Comparison of ENCODE assay signal across 19 cellular contexts in genomic region chr1:226157761-226158316, GRCh38. TPM values are rescaled to one million over a fixed set of nuclear protein-coding genes. Genes with fewer than 3 reads are reported as not detected.
A peak's percentile ranks its signal among the peaks of the same experiment; 100 is the strongest.
DNase-seq lines count a peak whose midpoint lies in the region; ATAC-seq and TF ChIP-seq lines count a peak whose summit lies in the region.
"Had no signal": no experiment of that assay in that cellular context is flagged by ENCODE, and none has a peak within 500 bp of the region (broad histone marks: within the 10 kb centered on the region; RNA-seq: fewer than 3 reads in every experiment).

No MANE protein-coding gene starts in this region.

- TF ChIP-seq CTCF in GM23338 (conservative IDR thresholded peaks at IDR 0.05; ENCODE audit: low read depth in 2 of 2) = no peak

- H3K9me2 ChIP-seq in GM23338 (ENCODE audit: insufficient read depth) = no peaks in the 10 kb centered on the region

- H3K27ac Mint-ChIP-seq in activated T-cell treated with anti-CD3 and anti-CD28 coated beads, Interleukin-2, amount 50 U/mL, for 72 hours = peak overlapping the region; percentile 63
- peak overlapping the region; percentile 73 for H3K27ac Mint-ChIP-seq in activated naive CD8-positive, alpha-beta T cell treated with anti-CD3 and anti-CD28 coated beads for 36 hours
- H3K27ac Mint-ChIP-seq in stimulated activated naive B cell treated with anti-CD40 and anti-IgM and Interleukin-4, amounts not matched to agents 10 μg/mL and 1 μg/mL and 100 μg/mL, for 72 hours = peak overlapping the region; percentile 80
- no peak overlapping the region for H3K27ac Mint-ChIP-seq in GM23338

- H4K20me1 ChIP-seq in GM23338 (replicated peaks; ENCODE audit: insufficient read depth) = peaks cover 12% of the 10 kb centered on the region

- peaks cover 6% of the 10 kb centered on the region; the same call in 1 of the 2 replicates for H3F3A ChIP-seq in GM23338 (replicated peaks; ENCODE audit: low read depth)

- H3K9me3 Mint-ChIP-seq in activated T-cell treated with anti-CD3 and anti-CD28 coated beads, Interleukin-2, amount 50 U/mL, for 72 hours = no peaks in the 10 kb centered on the region
- no peaks in the 10 kb centered on the region for H3K9me3 Mint-ChIP-seq in activated T-cell treated with anti-CD3 and anti-CD28 coated beads, Interleukin-2, amount 50 U/mL, for 4 hours
- H3K9me3 Mint-ChIP-seq in activated naive CD8-positive, alpha-beta T cell treated with anti-CD3 and anti-CD28 coated beads for 36 hours = no peaks in the 10 kb centered on the region
- H3K9me3 Mint-ChIP-seq in stimulated activated naive B cell treated with anti-CD40 and anti-IgM and Interleukin-4, amounts not matched to agents 10 μg/mL and 1 μg/mL and 100 μg/mL, for 72 hours = no peaks in the 10 kb centered on the region
- no peaks in the 10 kb centered on the region for H3K9me3 Mint-ChIP-seq in GM23338
- H3K9me3 Mint-ChIP-seq: effector memory CD8-positive, alpha-beta T cell had no signal

- H3K4me3 Mint-ChIP-seq in activated T-cell treated with anti-CD3 and anti-CD28 coated beads, Interleukin-2, amount 50 U/mL, for 72 hours = no peak overlapping the region
- H3K4me3 Mint-ChIP-seq in activated T-cell treated with anti-CD3 and anti-CD28 coated beads, Interleukin-2, amount 50 U/mL, for 4 hours = no peak overlapping the region
- no peak overlapping the region for H3K4me3 Mint-ChIP-seq in activated naive CD8-positive, alpha-beta T cell treated with anti-CD3 and anti-CD28 coated beads for 36 hours
- H3K4me3 Mint-ChIP-seq in stimulated activated naive B cell treated with anti-CD40 and anti-IgM and Interleukin-4, amounts not matched to agents 10 μg/mL and 1 μg/mL and 100 μg/mL, for 72 hours = peak overlapping the region in 1 of 2 donors; percentile 14
- no peak overlapping the region for H3K4me3 Mint-ChIP-seq in GM23338
- H3K4me3 Mint-ChIP-seq: effector memory CD8-positive, alpha-beta T cell had no signal

- no peaks in the 10 kb centered on the region for H3K4me1 ChIP-seq in GM23338 (ENCODE audit: insufficient read depth)

- H3K36me3 Mint-ChIP-seq in activated T-cell treated with anti-CD3 and anti-CD28 coated beads, Interleukin-2, amount 50 U/mL, for 72 hours (ENCODE audit: insufficient read depth in 2 of 2) = peaks cover 9 to 28% of the 10 kb centered on the region in 2 donors
- peaks cover 41% of the 10 kb centered on the region for H3K36me3 Mint-ChIP-seq in activated T-cell treated with anti-CD3 and anti-CD28 coated beads, Interleukin-2, amount 50 U/mL, for 4 hours (ENCODE audit: insufficient read depth)
- peaks cover 15% of the 10 kb centered on the region for H3K36me3 Mint-ChIP-seq in activated naive CD8-positive, alpha-beta T cell treated with anti-CD3 and anti-CD28 coated beads for 36 hours
- H3K36me3 Mint-ChIP-seq in stimulated activated naive B cell treated with anti-CD40 and anti-IgM and Interleukin-4, amounts not matched to agents 10 μg/mL and 1 μg/mL and 100 μg/mL, for 72 hours = peaks cover 41 to 55% of the 10 kb centered on the region in 2 donors
- peaks cover 55% of the 10 kb centered on the region for H3K36me3 Mint-ChIP-seq in GM23338 (ENCODE audit: low read depth)

- H3K79me2 ChIP-seq in GM23338 (replicated peaks; ENCODE audit: insufficient read depth) = peaks cover 6% of the 10 kb centered on the region; the same call in 1 of the 2 replicates

- H2AFZ ChIP-seq in GM23338 = no peak overlapping the region

- no peak overlapping the region for H3K4me3 ChIP-seq in GM23338
- H3K4me3 ChIP-seq: Peyer's patch, SK-N-MC had no signal

- H3K4me1 Mint-ChIP-seq in activated T-cell treated with anti-CD3 and anti-CD28 coated beads, Interleukin-2, amount 50 U/mL, for 72 hours (ENCODE audit: low read depth) = no peaks in the 10 kb centered on the region
- H3K4me1 Mint-ChIP-seq in activated T-cell treated with anti-CD3 and anti-CD28 coated beads, Interleukin-2, amount 50 U/mL, for 4 hours (ENCODE audit: low read depth) = peaks cover 15% of the 10 kb centered on the region
- H3K4me1 Mint-ChIP-seq in activated naive CD8-positive, alpha-beta T cell treated with anti-CD3 and anti-CD28 coated beads for 36 hours = peaks cover 6% of the 10 kb centered on the region
- peaks cover 20 to 65% of the 10 kb centered on the region in 2 donors for H3K4me1 Mint-ChIP-seq in stimulated activated naive B cell treated with anti-CD40 and anti-IgM and Interleukin-4, amounts not matched to agents 10 μg/mL and 1 μg/mL and 100 μg/mL, for 72 hours
- H3K4me1 Mint-ChIP-seq in GM23338 = no peaks in the 10 kb centered on the region

- no peaks in the 10 kb centered on the region for H3K27me3 ChIP-seq in GM23338 (ENCODE audit: insufficient read depth)
- H3K27me3 ChIP-seq: neutrophil, Peyer's patch had no signal

- H3K4me2 ChIP-seq in GM23338 = no peak overlapping the region

- DNase-seq in activated T-cell treated with anti-CD3 and anti-CD28 coated beads, Interleukin-2, amount 50 U/mL, for 72 hours = no peak
- no peak for DNase-seq in activated T-cell treated with anti-CD3 and anti-CD28 coated beads, Interleukin-2, amount 50 U/mL, for 4 hours
- DNase-seq in NAMALWA (ENCODE audit: low spot score) (peak; percentile 61), NCI-H524 treated with DMSO at 0.1 percent for 48 hours (lab: John Stamatoyannopoulos, UW) (no peak), cerebellar nuclear complex (lab: John Stamatoyannopoulos, UW) (no peak), GM23338 (ENCODE audit: low spot score) (no peak)
- no peak for DNase-seq in activated naive CD8-positive, alpha-beta T cell treated with anti-CD3 and anti-CD28 coated beads for 36 hours
- DNase-seq in stimulated activated naive B cell treated with anti-CD40 and anti-IgM and Interleukin-4, amounts not matched to agents 10 μg/mL and 1 μg/mL and 100 μg/mL, for 72 hours = no peak
- DNase-seq: aorta; DMS79 treated with DMSO at 0.1 percent for 48 hours; effector memory CD8-positive, alpha-beta T cell; hippocampal formation; kidney glomerular epithelial cell; NCI-H2081 treated with DMSO at 0.1 percent for 48 hours; NCI-H526 treated with DMSO at 0.1 percent for 48 hours; Peyer's patch had no signal

- H3K27ac ChIP-seq in GM23338 (ENCODE audit: low read depth) = no peak overlapping the region
- H3K27ac ChIP-seq: neutrophil, SK-N-MC had no signal

- H3K27me3 Mint-ChIP-seq in activated T-cell treated with anti-CD3 and anti-CD28 coated beads, Interleukin-2, amount 50 U/mL, for 72 hours (ENCODE audit: low read depth) = no peaks in the 10 kb centered on the region
- H3K27me3 Mint-ChIP-seq in activated T-cell treated with anti-CD3 and anti-CD28 coated beads, Interleukin-2, amount 50 U/mL, for 4 hours (ENCODE audit: low read depth) = no peaks in the 10 kb centered on the region
- H3K27me3 Mint-ChIP-seq in activated naive CD8-positive, alpha-beta T cell treated with anti-CD3 and anti-CD28 coated beads for 36 hours = no peaks in the 10 kb centered on the region
- no peaks in the 10 kb centered on the region for H3K27me3 Mint-ChIP-seq in stimulated activated naive B cell treated with anti-CD40 and anti-IgM and Interleukin-4, amounts not matched to agents 10 μg/mL and 1 μg/mL and 100 μg/mL, for 72 hours
- no peaks in the 10 kb centered on the region for H3K27me3 Mint-ChIP-seq in GM23338 (ENCODE audit: insufficient read depth, low read depth, poor library complexity)
- H3K27me3 Mint-ChIP-seq: effector memory CD8-positive, alpha-beta T cell had no signal

- no peak for ATAC-seq in activated T-cell treated with anti-CD3 and anti-CD28 coated beads, Interleukin-2, amount 50 U/mL, for 72 hours (replicated peaks in 1 of 2)
- no peak for ATAC-seq in activated T-cell treated with anti-CD3 and anti-CD28 coated beads, Interleukin-2, amount 50 U/mL, for 4 hours
- ATAC-seq in stimulated activated naive B cell treated with anti-CD40 and anti-IgM and Interleukin-4, amounts not matched to agents 10 μg/mL and 1 μg/mL and 100 μg/mL, for 72 hours (replicated peaks) = peak; percentile 39 to 47
- ATAC-seq in GM23338 = no peak
- ATAC-seq: effector memory CD8-positive, alpha-beta T cell; sciatic nerve had no signal

- H3K36me3 ChIP-seq in GM23338 (ENCODE audit: insufficient read depth) = peaks cover 34% of the 10 kb centered on the region; the same call in 1 of the 2 replicates

TF ChIP-seq in GM23338, 12 proteins besides CTCF, POLR2A, EP300 and RAD21 (continues in another document):
- TF ChIP-seq CREB1 (CRISPR knock-in tag; IDR thresholded peaks at IDR 0.05; ENCODE audit: low read depth) = no peak
- no peak for TF ChIP-seq ETS1 (IDR thresholded peaks at IDR 0.05)
- no peak for TF ChIP-seq ZNF331 (CRISPR knock-in tag; IDR thresholded peaks at IDR 0.05; ENCODE audit: low read depth)
- TF ChIP-seq POLR2AphosphoS5 (IDR thresholded peaks at IDR 0.05; ENCODE audit: low read depth) = no peak

RNA-seq across cellular contexts. Expression of gene ACBD3, which starts 28.7 kb away (rescaled TPM):
- total RNA-seq in activated T-cell treated with anti-CD3 and anti-CD28 coated beads, Interleukin-2, amount 50 U/mL, for 72 hours = 10 to 100 TPM; 23.4 to 25.9 TPM
- 10 to 100 TPM; 20.9 to 24.4 (median 23.9) TPM for total RNA-seq in activated T-cell treated with anti-CD3 and anti-CD28 coated beads, Interleukin-2, amount 50 U/mL, for 4 hours
- total RNA-seq in activated naive CD8-positive, alpha-beta T cell treated with anti-CD3 and anti-CD28 coated beads for 36 hours = 10 to 100 TPM; 19.2 to 19.7 TPM
- total RNA-seq in GM23338 (2014; rRNA removed; shearing (Covaris generic)) = 36.2 and 37.2 TPM in 2 replicates
- polyA plus RNA-seq in GM23338 (2016; fragmentation: Nextera tagmentation; extraction: Ambion mirVana) = 17.1 and 17.9 TPM in 2 replicates

Comparison
In these comparisons a context has a peak if more than half of its experiments do, and no peak if none do; other contexts are left out.
1. ATAC-seq: peak in stimulated activated naive B cell treated with anti-CD40 and anti-IgM and Interleukin-4, amounts not matched to agents 10 μg/mL and 1 μg/mL and 100 μg/mL, for 72 hours (2 of 2); none in activated T-cell treated with anti-CD3 and anti-CD28 coated beads, Interleukin-2, amount 50 U/mL, for 72 hours (0 of 2), activated T-cell treated with anti-CD3 and anti-CD28 coated beads, Interleukin-2, amount 50 U/mL, for 4 hours (0 of 2) and GM23338 (single experiment).